17 cellular contexts compared by ENCODE assay signal in genomic region chr18:48470484-48471180, GRCh38.
DNase-seq lines count a peak whose midpoint lies in the region; ATAC-seq and TF ChIP-seq lines count a peak whose summit lies in the region.
"Had no signal": no experiment of that assay in that cellular context is flagged by ENCODE, and none has a peak within 500 bp of the region (broad histone marks: within the 10 kb centered on the region; RNA-seq: fewer than 3 reads in every experiment).

No MANE protein-coding gene starts in this region.

- H3K27me3 ChIP-seq in right cardiac atrium (ENCODE audit: control insufficient read depth, insufficient read depth) = no peaks in the 10 kb centered on the region
- peaks cover 0 to 7% (median 0%) of the 10 kb centered on the region in 7 donors for H3K27me3 ChIP-seq in spleen (replicated peaks in 1 of 7)

- H3K9me3 Mint-ChIP-seq in T-helper 2 cell treated with Interferon-gamma antibody and Interleukin-4, amounts not matched to agents 5 μg/mL and 100 μg/mL, for 36 hours = no peaks in the 10 kb centered on the region
- H3K9me3 Mint-ChIP-seq: H9; stimulated activated naive CD8-positive, alpha-beta T cell treated with anti-CD3 and anti-CD28 coated beads, Interleukin-15, Interleukin-2, amounts not matched to agents 100 ng/mL and 50 ng/mL, for 24 hours had no signal

- H3K4me3 ChIP-seq in right cardiac atrium (ENCODE audit: low read length) (no peak overlapping the region), spleen (no peak overlapping the region)

- peak; percentile 78 to 87 for ATAC-seq in right cardiac atrium
- no peak for ATAC-seq in GM18520 (IDR thresholded peaks at IDR 0.05; ENCODE audit: unreplicated experiment)
- ATAC-seq in SK-N-SH treated with all-trans-retinoic acid at 6 μM for 48 hours = no peak

- WGBS in right cardiac atrium = 60% methylated on average over 5 of the region's 5 CpGs
- 71 to 80% (median 78%) methylated on average over 5 of the region's 5 CpGs for WGBS in spleen, 5 donors

- DNase-seq in GM03348 (ENCODE audit: low spot score) (peak; percentile 85), astrocyte of the hippocampus (ENCODE audit: low read depth, low spot score) (peak; percentile 33), right cardiac atrium (no peak), spleen (no peak), NCI-H2107 treated with DMSO at 0.1 percent for 48 hours (lab: John Stamatoyannopoulos, UW; ENCODE audit: unreplicated experiment) (no peak)
- no peak for DNase-seq in T-helper 2 cell treated with Interferon-gamma antibody and Interleukin-4, amounts not matched to agents 5 μg/mL and 100 μg/mL, for 36 hours (ENCODE audit: low spot score)
- DNase-seq: activated CD4-positive, alpha-beta T cell treated with anti-CD3 and anti-CD28 coated beads for 48 hours; activated CD8-positive, alpha-beta memory T cell treated with anti-CD3 and anti-CD28 coated beads, Interleukin-2, amount 50 U/mL, for 48 hours; activated naive CD4-positive, alpha-beta T cell treated with Interleukin-2 at 50 U/mL for 16 hours; AML-193; H9; naive B cell had no signal

- TF ChIP-seq CTCF in spleen (IDR thresholded peaks at IDR 0.05 in 8 of 11, conservative IDR thresholded peaks at IDR 0.05 in 3 of 11) = no peak

- no peaks in the 10 kb centered on the region for H3K4me1 Mint-ChIP-seq in T-helper 2 cell treated with Interferon-gamma antibody and Interleukin-4, amounts not matched to agents 5 μg/mL and 100 μg/mL, for 36 hours (ENCODE audit: low read depth)
- H3K4me1 Mint-ChIP-seq: H9, naive B cell had no signal

- no peak overlapping the region for H3K4me3 Mint-ChIP-seq in T-helper 2 cell treated with Interferon-gamma antibody and Interleukin-4, amounts not matched to agents 5 μg/mL and 100 μg/mL, for 36 hours
- H3K4me3 Mint-ChIP-seq: brain; H9; stimulated activated naive CD8-positive, alpha-beta T cell treated with anti-CD3 and anti-CD28 coated beads, Interleukin-15, Interleukin-2, amounts not matched to agents 100 ng/mL and 50 ng/mL, for 24 hours had no signal

- no peaks in the 10 kb centered on the region for H3K36me3 Mint-ChIP-seq in T-helper 2 cell treated with Interferon-gamma antibody and Interleukin-4, amounts not matched to agents 5 μg/mL and 100 μg/mL, for 36 hours (ENCODE audit: low read depth)
- H3K36me3 Mint-ChIP-seq: brain had no signal

- no peaks in the 10 kb centered on the region for H3K36me3 ChIP-seq in spleen

- no peak for TF ChIP-seq POLR2A in spleen (IDR thresholded peaks at IDR 0.05)

- H3K27ac Mint-ChIP-seq in T-helper 2 cell treated with Interferon-gamma antibody and Interleukin-4, amounts not matched to agents 5 μg/mL and 100 μg/mL, for 36 hours = no peak overlapping the region
- H3K27ac Mint-ChIP-seq: brain; H9; naive B cell; progenitor cell of endocrine pancreas; stimulated activated naive CD8-positive, alpha-beta T cell treated with anti-CD3 and anti-CD28 coated beads, Interleukin-15, Interleukin-2, amounts not matched to agents 100 ng/mL and 50 ng/mL, for 24 hours had no signal

- intact Hi-C loops in right cardiac atrium (cut with DNase I) = loop anchor here in 2 of 4 donors (10.0 kb wide), 2 partner anchors 54 to 64 kb away; partner anchors contain the start of gene CTIF (in 1 of the 2)
- intact Hi-C loops in spleen (cut with DNase I; ENCODE audit: low total_unique reads) = no loop called here

- H3K27ac ChIP-seq in right cardiac atrium (ENCODE audit: low read length) = peak overlapping the region; percentile 85
- peak overlapping the region in 6 of 8 donors; percentile 16 to 73 (median 28) for H3K27ac ChIP-seq in spleen

- peaks cover 17% of the 10 kb centered on the region for H3K27me3 Mint-ChIP-seq in T-helper 2 cell treated with Interferon-gamma antibody and Interleukin-4, amounts not matched to agents 5 μg/mL and 100 μg/mL, for 36 hours (ENCODE audit: low read depth)

- H3K4me1 ChIP-seq in right cardiac atrium (ENCODE audit: control insufficient read depth, insufficient read depth, low read length) = no peaks in the 10 kb centered on the region
- H3K4me1 ChIP-seq in spleen = peaks cover 0 to 10% (median 3%) of the 10 kb centered on the region in 6 donors

- H3K9me3 ChIP-seq in right cardiac atrium (ENCODE audit: control insufficient read depth, low read length) = no peaks in the 10 kb centered on the region
- peaks cover 0 to 8% (median 0%) of the 10 kb centered on the region in 8 donors for H3K9me3 ChIP-seq in spleen

TF ChIP-seq in SK-N-SH treated with all-trans-retinoic acid at 6 μM for 48 hours, 23 proteins besides CTCF, POLR2A, EP300 and RAD21 (continues in another document):
- TF ChIP-seq ISL1 (CRISPR knock-in tag; IDR thresholded peaks at IDR 0.05) (no peak), TOX (CRISPR knock-in tag; IDR thresholded peaks at IDR 0.05; ENCODE audit: borderline replicate concordance) (no peak), ZNF70 (CRISPR knock-in tag; IDR thresholded peaks at IDR 0.05) (no peak), ZFP30 (CRISPR knock-in tag; IDR thresholded peaks at IDR 0.05) (no peak), BACH2 (CRISPR knock-in tag; IDR thresholded peaks at IDR 0.05; ENCODE audit: borderline replicate concordance) (no peak), ZFP3 (CRISPR knock-in tag; IDR thresholded peaks at IDR 0.05) (no peak), SNAI2 (CRISPR knock-in tag; IDR thresholded peaks at IDR 0.05) (no peak), ESRRG (CRISPR knock-in tag; IDR thresholded peaks at IDR 0.05) (no peak), OSR1 (CRISPR knock-in tag; IDR thresholded peaks at IDR 0.05) (no peak), ARNTL (CRISPR knock-in tag; IDR thresholded peaks at IDR 0.05; ENCODE audit: borderline replicate concordance, low read depth) (no peak), ZNF565 (CRISPR knock-in tag; conservative IDR thresholded peaks at IDR 0.05; ENCODE audit: low read depth) (no peak), TCF4 (CRISPR knock-in tag; IDR thresholded peaks at IDR 0.05; ENCODE audit: borderline replicate concordance) (no peak), ZC3H10 (CRISPR knock-in tag; IDR thresholded peaks at IDR 0.05) (no peak), RARB (CRISPR knock-in tag; IDR thresholded peaks at IDR 0.05) (no peak), PPARA (CRISPR knock-in tag; IDR thresholded peaks at IDR 0.05; ENCODE audit: borderline replicate concordance) (no peak), CSDC2 (CRISPR knock-in tag; IDR thresholded peaks at IDR 0.05) (no peak)
- TF ChIP-seq, protein P1, sequence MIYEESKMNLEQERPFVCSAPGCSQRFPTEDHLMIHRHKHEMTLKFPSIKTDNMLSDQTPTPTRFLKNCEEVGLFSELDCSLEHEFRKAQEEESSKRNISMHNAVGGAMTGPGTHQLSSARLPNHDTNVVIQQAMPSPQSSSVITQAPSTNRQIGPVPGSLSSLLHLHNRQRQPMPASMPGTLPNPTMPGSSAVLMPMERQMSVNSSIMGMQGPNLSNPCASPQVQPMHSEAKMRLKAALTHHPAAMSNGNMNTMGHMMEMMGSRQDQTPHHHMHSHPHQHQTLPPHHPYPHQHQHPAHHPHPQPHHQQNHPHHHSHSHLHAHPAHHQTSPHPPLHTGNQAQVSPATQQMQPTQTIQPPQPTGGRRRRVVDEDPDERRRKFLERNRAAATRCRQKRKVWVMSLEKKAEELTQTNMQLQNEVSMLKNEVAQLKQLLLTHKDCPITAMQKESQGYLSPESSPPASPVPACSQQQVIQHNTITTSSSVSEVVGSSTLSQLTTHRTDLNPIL (CRISPR knock-in tag; IDR thresholded peaks at IDR 0.05; ENCODE audit: low read depth) = no peak
- TF ChIP-seq, protein P2, sequence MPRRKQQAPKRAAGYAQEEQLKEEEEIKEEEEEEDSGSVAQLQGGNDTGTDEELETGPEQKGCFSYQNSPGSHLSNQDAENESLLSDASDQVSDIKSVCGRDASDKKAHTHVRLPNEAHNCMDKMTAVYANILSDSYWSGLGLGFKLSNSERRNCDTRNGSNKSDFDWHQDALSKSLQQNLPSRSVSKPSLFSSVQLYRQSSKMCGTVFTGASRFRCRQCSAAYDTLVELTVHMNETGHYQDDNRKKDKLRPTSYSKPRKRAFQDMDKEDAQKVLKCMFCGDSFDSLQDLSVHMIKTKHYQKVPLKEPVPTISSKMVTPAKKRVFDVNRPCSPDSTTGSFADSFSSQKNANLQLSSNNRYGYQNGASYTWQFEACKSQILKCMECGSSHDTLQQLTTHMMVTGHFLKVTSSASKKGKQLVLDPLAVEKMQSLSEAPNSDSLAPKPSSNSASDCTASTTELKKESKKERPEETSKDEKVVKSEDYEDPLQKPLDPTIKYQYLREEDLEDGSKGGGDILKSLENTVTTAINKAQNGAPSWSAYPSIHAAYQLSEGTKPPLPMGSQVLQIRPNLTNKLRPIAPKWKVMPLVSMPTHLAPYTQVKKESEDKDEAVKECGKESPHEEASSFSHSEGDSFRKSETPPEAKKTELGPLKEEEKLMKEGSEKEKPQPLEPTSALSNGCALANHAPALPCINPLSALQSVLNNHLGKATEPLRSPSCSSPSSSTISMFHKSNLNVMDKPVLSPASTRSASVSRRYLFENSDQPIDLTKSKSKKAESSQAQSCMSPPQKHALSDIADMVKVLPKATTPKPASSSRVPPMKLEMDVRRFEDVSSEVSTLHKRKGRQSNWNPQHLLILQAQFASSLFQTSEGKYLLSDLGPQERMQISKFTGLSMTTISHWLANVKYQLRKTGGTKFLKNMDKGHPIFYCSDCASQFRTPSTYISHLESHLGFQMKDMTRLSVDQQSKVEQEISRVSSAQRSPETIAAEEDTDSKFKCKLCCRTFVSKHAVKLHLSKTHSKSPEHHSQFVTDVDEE (CRISPR knock-in tag; IDR thresholded peaks at IDR 0.05) = no peak
- TF ChIP-seq, protein P3, sequence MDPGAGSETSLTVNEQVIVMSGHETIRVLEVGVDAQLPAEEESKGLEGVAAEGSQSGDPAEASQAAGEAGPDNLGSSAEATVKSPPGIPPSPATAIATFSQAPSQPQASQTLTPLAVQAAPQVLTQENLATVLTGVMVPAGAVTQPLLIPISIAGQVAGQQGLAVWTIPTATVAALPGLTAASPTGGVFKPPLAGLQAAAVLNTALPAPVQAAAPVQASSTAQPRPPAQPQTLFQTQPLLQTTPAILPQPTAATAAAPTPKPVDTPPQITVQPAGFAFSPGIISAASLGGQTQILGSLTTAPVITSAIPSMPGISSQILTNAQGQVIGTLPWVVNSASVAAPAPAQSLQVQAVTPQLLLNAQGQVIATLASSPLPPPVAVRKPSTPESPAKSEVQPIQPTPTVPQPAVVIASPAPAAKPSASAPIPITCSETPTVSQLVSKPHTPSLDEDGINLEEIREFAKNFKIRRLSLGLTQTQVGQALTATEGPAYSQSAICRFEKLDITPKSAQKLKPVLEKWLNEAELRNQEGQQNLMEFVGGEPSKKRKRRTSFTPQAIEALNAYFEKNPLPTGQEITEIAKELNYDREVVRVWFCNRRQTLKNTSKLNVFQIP (CRISPR knock-in tag; IDR thresholded peaks at IDR 0.05; ENCODE audit: borderline replicate concordance, low read depth) = no peak

Comparison
In these comparisons a context has a peak if more than half of its experiments do, and no peak if none do; other contexts are left out.
1. DNase-seq: peak in GM03348 (single experiment) and astrocyte of the hippocampus (single experiment); none in right cardiac atrium (0 of 3), spleen (single experiment), T-helper 2 cell treated with Interferon-gamma antibody and Interleukin-4, amounts not matched to agents 5 μg/mL and 100 μg/mL, for 36 hours (single experiment) and NCI-H2107 treated with DMSO at 0.1 percent for 48 hours (single experiment).
2. ATAC-seq: peak in right cardiac atrium (2 of 2); none in GM18520 (single experiment) and SK-N-SH treated with all-trans-retinoic acid at 6 μM for 48 hours (single experiment).